13 cellular contexts compared by ENCODE assay signal in genomic region chr2:29597048-29597447, GRCh38.
DNase-seq lines count a peak whose midpoint lies in the region; ATAC-seq and TF ChIP-seq lines count a peak whose summit lies in the region.
"Had no signal": no experiment of that assay in that cellular context is flagged by ENCODE, and none has a peak within 500 bp of the region (broad histone marks: within the 10 kb centered on the region; RNA-seq: fewer than 3 reads in every experiment).

No MANE protein-coding gene starts in this region.

- ATAC-seq in GM18907 (IDR thresholded peaks at IDR 0.05; ENCODE audit: unreplicated experiment) (peak; percentile 13), HG02610 (IDR thresholded peaks at IDR 0.05; ENCODE audit: unreplicated experiment) (peak; percentile 14), psoas muscle (peak in 3 of 4 donors; percentile 48 to 54 (median 51)), HG03095 (IDR thresholded peaks at IDR 0.05; ENCODE audit: unreplicated experiment) (no peak), HG02884 (IDR thresholded peaks at IDR 0.05; ENCODE audit: unreplicated experiment) (no peak)

- no peaks in the 10 kb centered on the region for H3K27me3 ChIP-seq in psoas muscle (ENCODE audit: insufficient read depth in 3 of 3, low read length in 2 of 3)
- H3K27me3 ChIP-seq: BLaER1 had no signal

- TF ChIP-seq CTCF in psoas muscle (IDR thresholded peaks at IDR 0.05): no peak

- H3K9me3 ChIP-seq in psoas muscle: no peaks in the 10 kb centered on the region

- no peaks in the 10 kb centered on the region for H3K36me3 ChIP-seq in psoas muscle (ENCODE audit: insufficient read depth in 1 of 2, low read depth in 1 of 2)
- H3K36me3 ChIP-seq: BLaER1 had no signal

- peaks cover 11% of the 10 kb centered on the region for H3K4me1 ChIP-seq in psoas muscle
- H3K4me1 ChIP-seq: BLaER1 had no signal

- H3K27ac ChIP-seq in psoas muscle: peak overlapping the region; percentile 23
- H3K27ac ChIP-seq: BLaER1 had no signal

- DNase-seq in SK-N-DZ (ENCODE audit: low spot score) (peak; percentile 52), psoas muscle (no peak), 8988T (no peak)
- DNase-seq: AML-193, DMS53, GOT3, H9, KG1 had no signal

- 31 to 34% (median 33%) methylated on average over 5 of the region's 5 CpGs for WGBS in psoas muscle, 3 donors

- H3K4me3 ChIP-seq in psoas muscle: no peak overlapping the region
- H3K4me3 ChIP-seq: BLaER1 had no signal

- intact Hi-C loops in psoas muscle (cut with DNase I): no loop called here

Comparison
In these comparisons a context has a peak if more than half of its experiments do, and no peak if none do; other contexts are left out.
1. ATAC-seq: peak in GM18907 (single experiment), HG02610 (single experiment) and psoas muscle (3 of 4); none in HG03095 (single experiment) and HG02884 (single experiment).